Comparison of ENCODE assay signal across 11 cellular contexts in the genomic region with DNA sequence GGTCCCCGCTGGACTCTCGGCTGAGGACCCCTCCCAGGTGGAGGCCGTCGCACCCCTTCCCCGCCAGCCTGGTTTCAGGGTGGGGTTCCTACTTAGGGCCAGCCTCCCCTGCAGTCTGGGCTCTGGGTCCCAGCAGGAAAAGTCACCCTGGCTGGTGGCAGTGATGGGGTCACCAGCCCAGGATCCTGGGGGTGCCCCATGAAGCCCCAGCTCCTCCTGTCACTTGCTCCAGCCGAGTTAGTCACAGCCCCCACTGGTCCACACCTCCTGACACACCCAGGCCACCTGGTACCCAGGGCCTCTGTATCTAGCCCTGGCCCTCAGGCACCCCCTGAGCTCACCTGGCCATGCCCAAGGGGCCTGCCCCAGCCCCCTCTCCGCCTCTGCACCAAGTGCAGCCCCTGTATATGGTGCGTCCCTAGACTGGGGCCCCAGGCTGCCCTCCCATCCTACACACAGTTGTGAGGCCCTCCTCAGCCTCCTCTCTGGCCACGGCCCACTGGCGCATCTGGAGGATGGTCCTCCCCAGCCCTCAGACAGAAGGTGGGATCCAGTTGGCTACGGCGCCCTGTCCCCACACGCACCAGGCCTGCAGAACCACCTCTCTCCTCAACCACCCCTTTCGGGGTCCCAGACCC. TPM values are rescaled to one million over a fixed set of nuclear protein-coding genes. Genes with fewer than 3 reads are reported as not detected.
DNase-seq lines count a peak whose midpoint lies in the region; ATAC-seq and TF ChIP-seq lines count a peak whose summit lies in the region.
"Had no signal": no experiment of that assay in that cellular context is flagged by ENCODE, and none has a peak within 500 bp of the region (broad histone marks: within the 10 kb centered on the region; RNA-seq: fewer than 3 reads in every experiment).

No MANE protein-coding gene starts in this region.

- TF ChIP-seq CTCF in colonic mucosa (IDR thresholded peaks at IDR 0.05) = no peak
- TF ChIP-seq CTCF in tibial nerve (IDR thresholded peaks at IDR 0.05) = no peak

- H3K9ac ChIP-seq in colonic mucosa (ENCODE audit: low read depth in 2 of 2, low read length in 2 of 2) = peak overlapping the region; percentile 26 to 96
- peak overlapping the region; percentile 71 for H3K9ac ChIP-seq in mucosa of stomach (ENCODE audit: low read length)

- no peaks in the 10 kb centered on the region for H3K27me3 ChIP-seq in colonic mucosa
- no peaks in the 10 kb centered on the region for H3K27me3 ChIP-seq in mucosa of stomach (ENCODE audit: control insufficient read depth, insufficient read depth, low read length)
- no peaks in the 10 kb centered on the region for H3K27me3 ChIP-seq in tibial nerve

- peak; percentile 10 for DNase-seq in HT-29 (ENCODE audit: low spot score)
- no peak for DNase-seq in colonic mucosa
- DNase-seq in tibial nerve (ENCODE audit: low spot score in 2 of 2) = no peak
- DNase-seq in superior temporal gyrus (ENCODE audit: extremely low spot score) = no peak
- DNase-seq in DMS153 treated with DMSO at 0.1 percent for 48 hours (lab: John Stamatoyannopoulos, UW; ENCODE audit: unreplicated experiment) = no peak
- no peak for DNase-seq in NCI-H82 treated with DMSO at 0.1 percent for 48 hours (lab: John Stamatoyannopoulos, UW; ENCODE audit: unreplicated experiment)
- DNase-seq: activated CD4-positive, alpha-beta T cell treated with anti-CD3 and anti-CD28 coated beads for 1 hour; EL; stimulated activated naive CD4-positive, alpha-beta T cell treated with Interleukin-2 at 50 U/mL for 16 hours had no signal

- no peak for TF ChIP-seq POLR2A in tibial nerve (IDR thresholded peaks at IDR 0.05)

- no peaks in the 10 kb centered on the region for H3K36me3 ChIP-seq in colonic mucosa
- no peaks in the 10 kb centered on the region for H3K36me3 ChIP-seq in mucosa of stomach (ENCODE audit: control insufficient read depth, insufficient read depth, low read length)
- no peaks in the 10 kb centered on the region for H3K36me3 ChIP-seq in tibial nerve

- H3K4me1 ChIP-seq in colonic mucosa (peaks cover 88% of the 10 kb centered on the region), mucosa of stomach (ENCODE audit: control insufficient read depth, insufficient read depth, low read length) (peaks cover 98% of the 10 kb centered on the region), tibial nerve (peaks cover 8 to 100% (median 93%) of the 10 kb centered on the region in 4 donors)

- no peak for ATAC-seq in GM18909 (IDR thresholded peaks at IDR 0.05; ENCODE audit: poor library complexity, unreplicated experiment)

- no peaks in the 10 kb centered on the region for H3K9me3 ChIP-seq in colonic mucosa
- no peaks in the 10 kb centered on the region for H3K9me3 ChIP-seq in mucosa of stomach (ENCODE audit: control insufficient read depth, low read length)
- H3K9me3 ChIP-seq in tibial nerve = no peaks in the 10 kb centered on the region

- intact Hi-C loops in colonic mucosa (cut with DNase I) = no loop called here

- 64 to 73% methylated on average over 8 to 14 of the region's 14 CpGs for WGBS in tibial nerve, 2 donors

- peak overlapping the region; percentile 61 for H3K27ac ChIP-seq in colonic mucosa
- peak overlapping the region; percentile 11 to 97 (median 89) for H3K27ac ChIP-seq in tibial nerve

- no peak for TF ChIP-seq EP300 in tibial nerve (IDR thresholded peaks at IDR 0.05)

- H3K4me3 ChIP-seq in colonic mucosa (peak overlapping the region; percentile 41), mucosa of stomach (ENCODE audit: low read length) (no peak overlapping the region), tibial nerve (peak overlapping the region in 2 of 4 donors; percentile 15 to 49)

RNA-seq across cellular contexts. Expression of gene PLXNB2, which starts 6.7 kb away (rescaled TPM):
- total RNA-seq in HT-29 (2014; rRNA removed; shearing (Covaris generic)) = 247 and 252 TPM in 2 replicates
- 100 to 1,000 TPM; 270 to 339 TPM for total RNA-seq in colonic mucosa
- 100 to 1,000 TPM; 135 to 193 (median 165) TPM for total RNA-seq in tibial nerve

RNA-seq across cellular contexts. Expression of gene DENND6B, which starts 26.1 kb away (rescaled TPM):
- 4.5 and 5.2 TPM in 2 replicates for total RNA-seq in HT-29 (2014; rRNA removed; shearing (Covaris generic))
- total RNA-seq in colonic mucosa (1 to 10 TPM; 2.4 to 4.0 TPM), tibial nerve (10 to 100 TPM in 3 of 4 donors, 1 to 10 TPM in 1; 8.6 to 13.1 (median 11.7) TPM)

RNA-seq across cellular contexts. Expression of gene MAPK11, which starts 30.6 kb away (rescaled TPM):
- total RNA-seq in HT-29 (2014; rRNA removed; shearing (Covaris generic)) = 1.6 and 2.2 TPM in 2 replicates
- total RNA-seq in colonic mucosa (1 to 10 TPM; 1.3 to 1.9 TPM), tibial nerve (10 to 100 TPM in 3 of 4 donors, 1 to 10 TPM in 1; 8.7 to 33.3 (median 19.6) TPM)

RNA-seq across cellular contexts. Expression of gene MAPK12, which starts 39.3 kb away (rescaled TPM):
- total RNA-seq in HT-29 (2014; rRNA removed; shearing (Covaris generic)) = 6.6 and 6.7 TPM in 2 replicates
- total RNA-seq in colonic mucosa (1 to 10 TPM; 2.0 to 2.6 TPM), tibial nerve (10 to 100 TPM; 12.3 to 32.0 (median 24.1) TPM)

RNA-seq across cellular contexts. Expression of gene PPP6R2, which starts 42.4 kb away (rescaled TPM):
- 54.1 and 56.7 TPM in 2 replicates for total RNA-seq in HT-29 (2014; rRNA removed; shearing (Covaris generic))
- 10 to 100 TPM; 34.1 to 55.9 TPM for total RNA-seq in colonic mucosa
- total RNA-seq in tibial nerve = 100 to 1,000 TPM in 1 of 4 donors, 10 to 100 TPM in 3; 55.9 to 112 (median 76.7) TPM
